Comparison of ENCODE assay signal across 1 cellular context in genomic region chr21:28923439-28923975, GRCh38.
TF ChIP-seq lines count a peak whose summit lies in the region.

No MANE protein-coding gene starts in this region.

TF ChIP-seq in SK-N-SH treated with all-trans-retinoic acid at 6 μM for 48 hours, 23 proteins besides CTCF, POLR2A, EP300 and RAD21 (continued from another document):
- TF ChIP-seq TSHZ2 (CRISPR knock-in tag; IDR thresholded peaks at IDR 0.05) = peak; percentile 52; the same call in 1 of the 2 replicates
